ENCODE assay signal across 8 cellular contexts in the genomic region with DNA sequence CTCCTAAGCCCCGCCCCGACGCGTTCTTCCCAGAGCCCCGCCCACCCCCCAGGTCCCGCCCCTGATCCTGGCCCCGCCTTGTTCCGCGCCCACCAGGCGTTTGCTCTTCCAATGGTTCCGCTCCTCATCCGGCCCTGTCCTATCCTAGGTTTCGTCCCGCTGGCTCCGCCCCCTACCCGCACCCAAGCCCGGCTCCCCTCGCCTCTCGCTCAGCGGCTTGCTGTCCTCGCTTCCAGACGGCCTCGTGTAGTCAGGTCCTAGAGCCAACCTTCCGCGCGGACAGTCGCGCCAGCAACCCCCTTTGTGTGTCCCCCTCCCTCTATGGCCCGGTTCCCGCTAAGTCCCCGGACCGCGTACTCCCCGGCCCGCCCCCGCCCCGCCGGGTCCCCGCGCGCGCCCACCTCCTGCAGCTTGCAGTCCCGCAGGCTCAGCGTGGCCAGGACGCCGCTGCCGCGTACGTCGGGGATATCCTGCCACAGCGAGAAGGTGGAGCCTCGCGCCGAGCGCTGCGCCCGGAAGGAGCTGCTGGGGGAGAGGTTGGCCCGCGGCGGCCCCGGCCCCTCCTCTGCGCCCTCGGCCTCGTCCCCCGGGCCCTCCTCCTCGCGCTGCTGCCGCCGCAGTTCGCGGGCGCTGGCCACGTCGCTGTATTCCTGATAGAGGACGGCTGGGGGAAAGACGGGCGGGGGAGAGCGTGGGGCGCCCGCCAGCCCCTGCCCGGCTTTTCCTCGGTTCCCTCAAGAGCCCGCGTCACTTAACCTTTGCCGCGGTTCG.
DNase-seq lines count a peak whose midpoint lies in the region; ATAC-seq lines count a peak whose summit lies in the region.

No MANE protein-coding gene starts in this region.

- peak; percentile 97 for DNase-seq in AG08395 (ENCODE audit: low spot score)
- peak; percentile 99 for DNase-seq in NCI-H345 (lab: John Stamatoyannopoulos, UW)
- DNase-seq in cerebellar cortex (ENCODE audit: low spot score) = peak; percentile 93
- peak; percentile 93 for DNase-seq in kidney glomerular epithelial cell (lab: John Stamatoyannopoulos, UW)
- peak; percentile 97 for DNase-seq in stimulated activated CD4-positive, alpha-beta T cell treated with anti-CD3 and anti-CD28 coated beads, Interleukin-15, amount 100 ng/mL, for 24 hours

- ATAC-seq in GM19023 (IDR thresholded peaks at IDR 0.05; ENCODE audit: unreplicated experiment) (peak; percentile 73), HG03175 (IDR thresholded peaks at IDR 0.05; ENCODE audit: unreplicated experiment) (peak; percentile 70)
- peak; percentile 90 to 92 for ATAC-seq in activated CD4-positive, CD25-positive, alpha-beta regulatory T cell treated with anti-CD3 and anti-CD28 coated beads, Interleukin-2, amount 50 U/mL, for 24 hours

Comparison
In these comparisons a context has a peak if more than half of its experiments do, and no peak if none do; other contexts are left out.
1. Peak in every context shown above with its lines: DNase-seq and ATAC-seq.